21 cellular contexts compared by ENCODE assay signal in genomic region chr10:119821172-119821571, GRCh38. TPM values are rescaled to one million over a fixed set of nuclear protein-coding genes. Genes with fewer than 3 reads are reported as not detected.
A peak's percentile ranks its signal among the peaks of the same experiment; 100 is the strongest.
DNase-seq lines count a peak whose midpoint lies in the region; ATAC-seq and TF ChIP-seq lines count a peak whose summit lies in the region.
"Had no signal": no experiment of that assay in that cellular context is flagged by ENCODE, and none has a peak within 500 bp of the region (broad histone marks: within the 10 kb centered on the region; RNA-seq: fewer than 3 reads in every experiment).

No MANE protein-coding gene starts in this region.

- H3K36me3 ChIP-seq in hepatocyte (replicated peaks; ENCODE audit: insufficient read depth, low read depth) = no peaks in the 10 kb centered on the region
- H3K36me3 ChIP-seq: thyroid gland had no signal

- WGBS in hepatocyte (ENCODE audit: low lambda C conversion rate, missing lambda C conversion rate) = 56% methylated on average over 4 of the region's 4 CpGs

- H3K9me2 ChIP-seq in hepatocyte (replicated peaks; ENCODE audit: insufficient read depth) = no peaks in the 10 kb centered on the region

- ATAC-seq in GM21360 (IDR thresholded peaks at IDR 0.05; ENCODE audit: unreplicated experiment) = no peak
- ATAC-seq: foreskin keratinocyte had no signal

- no peaks in the 10 kb centered on the region for H4K20me1 ChIP-seq in hepatocyte (ENCODE audit: insufficient read depth, poor library complexity, severe bottlenecking)

- TF ChIP-seq CTCF in hepatocyte (IDR thresholded peaks at IDR 0.05; ENCODE audit: poor library complexity) (no peak), foreskin fibroblast (IDR thresholded peaks at IDR 0.05; ENCODE audit: low read depth, low read length) (no peak)

- no peaks in the 10 kb centered on the region for H3K4me1 ChIP-seq in hepatocyte (ENCODE audit: insufficient read depth)
- H3K4me1 ChIP-seq: spleen, thyroid gland had no signal

- no peaks in the 10 kb centered on the region for H3K27me3 ChIP-seq in hepatocyte
- H3K27me3 ChIP-seq: foreskin keratinocyte, spleen, thyroid gland had no signal

- H3K4me3 ChIP-seq in hepatocyte (no peak overlapping the region), foreskin fibroblast (ENCODE audit: low read depth in 1 of 2, low read length in 2 of 2) (no peak overlapping the region)
- H3K4me3 ChIP-seq: lung, PC-9, spleen, thyroid gland had no signal

- DNase-seq in NOMO-1 (lab: John Stamatoyannopoulos, UW; ENCODE audit: unreplicated experiment in 2 of 2) (peak; percentile 31 to 36), NOMO-1 treated with dmso at 0.1 percent for 144 hours (lab: John Stamatoyannopoulos, UW; ENCODE audit: unreplicated experiment) (no peak), SHP77 treated with DMSO at 0.1 percent for 48 hours (lab: John Stamatoyannopoulos, UW) (peak; percentile 45), hepatocyte (ENCODE audit: low spot score) (no peak), foreskin fibroblast (no peak), RKO (ENCODE audit: low spot score) (no peak), cortex of kidney (lab: John Stamatoyannopoulos, UW) (no peak)
- DNase-seq: activated CD4-positive, alpha-beta T cell treated with anti-CD3 and anti-CD28 coated beads for 4 hours; activated naive CD4-positive, alpha-beta T cell treated with anti-CD3 and anti-CD28 coated beads, Interleukin-2, amount 10 ng/mL, durations not matched to agents 7 days and 5 days; activated T-cell treated with anti-CD3 and anti-CD28 coated beads, Interleukin-2, amount 50 U/mL, for 48 hours; anterior cingulate cortex; COR-L47; erythroblast; foreskin keratinocyte; NCI-H526; nucleus accumbens; PC-9; spleen; thyroid gland had no signal

- H2AFZ ChIP-seq in hepatocyte = no peak overlapping the region
- H2AFZ ChIP-seq: PC-9 had no signal

- peaks cover 19% of the 10 kb centered on the region for H3K79me2 ChIP-seq in hepatocyte

- peak overlapping the region; percentile 83 for H3K4me2 ChIP-seq in hepatocyte
- H3K4me2 ChIP-seq: PC-9 had no signal

- H3K27ac ChIP-seq in hepatocyte = no peak overlapping the region
- H3K27ac ChIP-seq: foreskin keratinocyte, PC-9, spleen, thyroid gland had no signal

- H3K9me3 ChIP-seq in hepatocyte (ENCODE audit: low read depth) = no peaks in the 10 kb centered on the region
- H3K9me3 ChIP-seq: thyroid gland had no signal

RNA-seq across cellular contexts. Expression of gene MCMBP, which starts 51.5 kb away (rescaled TPM):
- 36.1 and 45.3 TPM in 2 replicates for total RNA-seq in hepatocyte
- 25.3 and 33.8 TPM in 2 replicates for polyA plus RNA-seq in hepatocyte

Comparison
In these comparisons a context has a peak if more than half of its experiments do, and no peak if none do; other contexts are left out.
1. DNase-seq: peak in NOMO-1 (2 of 2) and SHP77 treated with DMSO at 0.1 percent for 48 hours (single experiment); none in NOMO-1 treated with dmso at 0.1 percent for 144 hours (single experiment), hepatocyte (single experiment), foreskin fibroblast (0 of 2), RKO (single experiment) and cortex of kidney (single experiment).